9 cellular contexts compared by ENCODE assay signal in the genomic region with DNA sequence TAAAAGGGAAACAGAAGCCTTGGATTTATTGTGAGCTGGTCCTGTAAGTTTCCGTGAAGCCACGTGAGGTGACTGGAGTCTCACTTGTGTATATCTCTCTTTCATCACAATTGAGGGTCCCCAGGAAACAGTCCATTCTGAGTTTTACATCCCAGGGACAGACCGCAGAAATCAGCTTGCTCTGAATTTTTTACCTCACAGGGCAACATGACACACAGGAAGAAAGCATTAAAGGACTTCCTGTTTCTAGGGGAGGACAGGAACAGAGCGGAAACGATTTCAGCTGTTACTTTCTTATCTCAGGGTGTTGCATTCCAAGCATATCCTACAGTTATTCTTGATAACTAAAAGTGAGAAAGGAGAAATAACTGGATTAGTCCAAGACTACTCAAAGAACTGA.
DNase-seq lines count a peak whose midpoint lies in the region; ATAC-seq lines count a peak whose summit lies in the region.
"Had no signal": no experiment of that assay in that cellular context is flagged by ENCODE, and none has a peak within 500 bp of the region (broad histone marks: within the 10 kb centered on the region; RNA-seq: fewer than 3 reads in every experiment).

No MANE protein-coding gene starts in this region.

- peaks cover 9% of the 10 kb centered on the region for H3K4me1 ChIP-seq in mesodermal cell (ENCODE audit: control insufficient read depth, insufficient read depth, low read length, poor library complexity, severe bottlenecking)

- ATAC-seq in GM18861 (IDR thresholded peaks at IDR 0.05; ENCODE audit: unreplicated experiment) (peak; percentile 60), HG03103 (IDR thresholded peaks at IDR 0.05; ENCODE audit: low read depth, unreplicated experiment) (peak; percentile 62), GM19395 (IDR thresholded peaks at IDR 0.05; ENCODE audit: unreplicated experiment) (no peak), GM21528 (IDR thresholded peaks at IDR 0.05; ENCODE audit: low FRiP score, unreplicated experiment) (no peak)

- H3K9ac ChIP-seq in SK-N-MC (ENCODE audit: insufficient read length): no peak overlapping the region

- 88 to 100% methylated on average over 2 to 3 of the region's 5 CpGs for WGBS in mesodermal cell (ENCODE audit: insufficient coverage in 2 of 2), 2 experiments

- peak overlapping the region; percentile 82 for H3K27ac ChIP-seq in SK-N-MC
- peak overlapping the region; percentile 72 for H3K27ac ChIP-seq in mesodermal cell (ENCODE audit: low read depth, low read length, severe bottlenecking)

- peak; percentile 83 for DNase-seq in SK-N-MC (ENCODE audit: low read depth, low spot score)
- no peak for DNase-seq in cortex of kidney (lab: John Stamatoyannopoulos, UW)
- DNase-seq: erythroblast; stimulated activated CD4-positive, alpha-beta T cell treated with anti-CD3 and anti-CD28 coated beads, Interleukin-4, amount 100 ng/mL, for 4 hours had no signal

- H3K36me3 ChIP-seq in SK-N-MC (ENCODE audit: insufficient read depth, low read length) (no peaks in the 10 kb centered on the region), mesodermal cell (ENCODE audit: control insufficient read depth, insufficient read depth, low read length) (no peaks in the 10 kb centered on the region)

- peak overlapping the region; percentile 24 for H3K4me3 ChIP-seq in SK-N-MC
- H3K4me3 ChIP-seq in mesodermal cell (ENCODE audit: extremely low read depth, insufficient read depth, low read length, poor library complexity, severe bottlenecking): no peak overlapping the region

- H3K9me3 ChIP-seq in SK-N-MC (ENCODE audit: low read depth, low read length): no peaks in the 10 kb centered on the region
- H3K9me3 ChIP-seq in mesodermal cell (ENCODE audit: control insufficient read depth, low read length): no peaks in the 10 kb centered on the region

Comparison
In these comparisons a context has a peak if more than half of its experiments do, and no peak if none do; other contexts are left out.
1. ATAC-seq: peak in GM18861 (single experiment) and HG03103 (single experiment); none in GM19395 (single experiment) and GM21528 (single experiment).